ENCODE assay signal across 1 cellular context in the genomic region with DNA sequence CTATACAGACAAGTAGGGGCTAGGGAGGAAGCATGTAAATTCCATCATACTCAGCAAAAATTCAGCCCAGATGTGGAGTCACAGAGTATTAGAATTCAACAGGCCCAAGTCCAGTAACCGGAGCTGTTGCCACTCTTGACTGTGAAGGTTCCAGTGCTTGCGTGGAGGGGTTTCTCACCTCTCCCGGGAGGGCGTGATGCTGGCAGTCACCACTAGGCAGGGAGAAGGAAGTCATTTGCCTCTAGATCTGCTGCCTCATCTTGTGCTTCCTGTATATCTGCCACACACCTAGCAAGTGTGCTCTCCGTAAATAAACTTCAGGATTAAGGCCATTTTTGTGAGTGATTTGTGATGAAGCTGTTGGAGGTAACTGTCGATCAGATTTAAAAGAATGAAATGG.
A peak's percentile ranks its signal among the peaks of the same experiment; 100 is the strongest.
TF ChIP-seq lines count a peak whose summit lies in the region.

No MANE protein-coding gene starts in this region.

TF ChIP-seq in K562, 482 proteins besides CTCF, POLR2A, EP300 and RAD21 (continued from another document):
- no peak for TF ChIP-seq ZNF717 (CRISPR knock-in tag; IDR thresholded peaks at IDR 0.05)
- no peak for TF ChIP-seq KLF10 (CRISPR knock-in tag; IDR thresholded peaks at IDR 0.05)
- peak; percentile 15 for TF ChIP-seq NUFIP1 (IDR thresholded peaks at IDR 0.05; ENCODE audit: partially characterized antibody)
- TF ChIP-seq HDAC1 (IDR thresholded peaks at IDR 0.05): peak in 1 of 2 experiments; percentile 40; a peak in 1 of 4 replicates
- TF ChIP-seq PHB (CRISPR knock-in tag; IDR thresholded peaks at IDR 0.05): no peak
- TF ChIP-seq SMARCE1 (IDR thresholded peaks at IDR 0.05): 0 out of 2 replicates have a peak, but pooled peaks have one; percentile 34
- TF ChIP-seq POLR2H (tag; IDR thresholded peaks at IDR 0.05; ENCODE audit: low read depth): peak; percentile 4; the same call in 1 of the 2 replicates
- peak in 1 of 2 experiments; percentile 54; a peak in 1 of 4 replicates for TF ChIP-seq RCOR1 (IDR thresholded peaks at IDR 0.05; ENCODE audit: borderline replicate concordance in 1 of 2, low read depth in 2 of 2, low read length in 2 of 2)
- peak; percentile 63 for TF ChIP-seq CTBP1 (IDR thresholded peaks at IDR 0.05; ENCODE audit: borderline replicate concordance)
- TF ChIP-seq SMAD2 (IDR thresholded peaks at IDR 0.05; ENCODE audit: low read depth, low read length): no peak
- TF ChIP-seq MCM7 (IDR thresholded peaks at IDR 0.05): no peak
- peak; percentile 98 for TF ChIP-seq ZNF316 (IDR thresholded peaks at IDR 0.05)
- no peak for TF ChIP-seq ZNF174 (CRISPR knock-in tag; IDR thresholded peaks at IDR 0.05)
- TF ChIP-seq, protein P1, sequence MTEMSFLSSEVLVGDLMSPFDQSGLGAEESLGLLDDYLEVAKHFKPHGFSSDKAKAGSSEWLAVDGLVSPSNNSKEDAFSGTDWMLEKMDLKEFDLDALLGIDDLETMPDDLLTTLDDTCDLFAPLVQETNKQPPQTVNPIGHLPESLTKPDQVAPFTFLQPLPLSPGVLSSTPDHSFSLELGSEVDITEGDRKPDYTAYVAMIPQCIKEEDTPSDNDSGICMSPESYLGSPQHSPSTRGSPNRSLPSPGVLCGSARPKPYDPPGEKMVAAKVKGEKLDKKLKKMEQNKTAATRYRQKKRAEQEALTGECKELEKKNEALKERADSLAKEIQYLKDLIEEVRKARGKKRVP (CRISPR knock-in tag; IDR thresholded peaks at IDR 0.05): no peak
- 0 out of 2 replicates have a peak, but pooled peaks have one; percentile 21 for TF ChIP-seq SP1 (CRISPR knock-in tag; IDR thresholded peaks at IDR 0.05)
- TF ChIP-seq SRSF3 (IDR thresholded peaks at IDR 0.05; ENCODE audit: insufficient read depth, low read length): no peak
- no peak for TF ChIP-seq GABPB1 (CRISPR knock-in tag; IDR thresholded peaks at IDR 0.05)
- TF ChIP-seq ZNF217 (CRISPR knock-in tag; IDR thresholded peaks at IDR 0.05): no peak
- no peak for TF ChIP-seq KAT8 (IDR thresholded peaks at IDR 0.05; ENCODE audit: low read depth)
- TF ChIP-seq ZSCAN29 (IDR thresholded peaks at IDR 0.05): no peak
- TF ChIP-seq, protein P2, sequence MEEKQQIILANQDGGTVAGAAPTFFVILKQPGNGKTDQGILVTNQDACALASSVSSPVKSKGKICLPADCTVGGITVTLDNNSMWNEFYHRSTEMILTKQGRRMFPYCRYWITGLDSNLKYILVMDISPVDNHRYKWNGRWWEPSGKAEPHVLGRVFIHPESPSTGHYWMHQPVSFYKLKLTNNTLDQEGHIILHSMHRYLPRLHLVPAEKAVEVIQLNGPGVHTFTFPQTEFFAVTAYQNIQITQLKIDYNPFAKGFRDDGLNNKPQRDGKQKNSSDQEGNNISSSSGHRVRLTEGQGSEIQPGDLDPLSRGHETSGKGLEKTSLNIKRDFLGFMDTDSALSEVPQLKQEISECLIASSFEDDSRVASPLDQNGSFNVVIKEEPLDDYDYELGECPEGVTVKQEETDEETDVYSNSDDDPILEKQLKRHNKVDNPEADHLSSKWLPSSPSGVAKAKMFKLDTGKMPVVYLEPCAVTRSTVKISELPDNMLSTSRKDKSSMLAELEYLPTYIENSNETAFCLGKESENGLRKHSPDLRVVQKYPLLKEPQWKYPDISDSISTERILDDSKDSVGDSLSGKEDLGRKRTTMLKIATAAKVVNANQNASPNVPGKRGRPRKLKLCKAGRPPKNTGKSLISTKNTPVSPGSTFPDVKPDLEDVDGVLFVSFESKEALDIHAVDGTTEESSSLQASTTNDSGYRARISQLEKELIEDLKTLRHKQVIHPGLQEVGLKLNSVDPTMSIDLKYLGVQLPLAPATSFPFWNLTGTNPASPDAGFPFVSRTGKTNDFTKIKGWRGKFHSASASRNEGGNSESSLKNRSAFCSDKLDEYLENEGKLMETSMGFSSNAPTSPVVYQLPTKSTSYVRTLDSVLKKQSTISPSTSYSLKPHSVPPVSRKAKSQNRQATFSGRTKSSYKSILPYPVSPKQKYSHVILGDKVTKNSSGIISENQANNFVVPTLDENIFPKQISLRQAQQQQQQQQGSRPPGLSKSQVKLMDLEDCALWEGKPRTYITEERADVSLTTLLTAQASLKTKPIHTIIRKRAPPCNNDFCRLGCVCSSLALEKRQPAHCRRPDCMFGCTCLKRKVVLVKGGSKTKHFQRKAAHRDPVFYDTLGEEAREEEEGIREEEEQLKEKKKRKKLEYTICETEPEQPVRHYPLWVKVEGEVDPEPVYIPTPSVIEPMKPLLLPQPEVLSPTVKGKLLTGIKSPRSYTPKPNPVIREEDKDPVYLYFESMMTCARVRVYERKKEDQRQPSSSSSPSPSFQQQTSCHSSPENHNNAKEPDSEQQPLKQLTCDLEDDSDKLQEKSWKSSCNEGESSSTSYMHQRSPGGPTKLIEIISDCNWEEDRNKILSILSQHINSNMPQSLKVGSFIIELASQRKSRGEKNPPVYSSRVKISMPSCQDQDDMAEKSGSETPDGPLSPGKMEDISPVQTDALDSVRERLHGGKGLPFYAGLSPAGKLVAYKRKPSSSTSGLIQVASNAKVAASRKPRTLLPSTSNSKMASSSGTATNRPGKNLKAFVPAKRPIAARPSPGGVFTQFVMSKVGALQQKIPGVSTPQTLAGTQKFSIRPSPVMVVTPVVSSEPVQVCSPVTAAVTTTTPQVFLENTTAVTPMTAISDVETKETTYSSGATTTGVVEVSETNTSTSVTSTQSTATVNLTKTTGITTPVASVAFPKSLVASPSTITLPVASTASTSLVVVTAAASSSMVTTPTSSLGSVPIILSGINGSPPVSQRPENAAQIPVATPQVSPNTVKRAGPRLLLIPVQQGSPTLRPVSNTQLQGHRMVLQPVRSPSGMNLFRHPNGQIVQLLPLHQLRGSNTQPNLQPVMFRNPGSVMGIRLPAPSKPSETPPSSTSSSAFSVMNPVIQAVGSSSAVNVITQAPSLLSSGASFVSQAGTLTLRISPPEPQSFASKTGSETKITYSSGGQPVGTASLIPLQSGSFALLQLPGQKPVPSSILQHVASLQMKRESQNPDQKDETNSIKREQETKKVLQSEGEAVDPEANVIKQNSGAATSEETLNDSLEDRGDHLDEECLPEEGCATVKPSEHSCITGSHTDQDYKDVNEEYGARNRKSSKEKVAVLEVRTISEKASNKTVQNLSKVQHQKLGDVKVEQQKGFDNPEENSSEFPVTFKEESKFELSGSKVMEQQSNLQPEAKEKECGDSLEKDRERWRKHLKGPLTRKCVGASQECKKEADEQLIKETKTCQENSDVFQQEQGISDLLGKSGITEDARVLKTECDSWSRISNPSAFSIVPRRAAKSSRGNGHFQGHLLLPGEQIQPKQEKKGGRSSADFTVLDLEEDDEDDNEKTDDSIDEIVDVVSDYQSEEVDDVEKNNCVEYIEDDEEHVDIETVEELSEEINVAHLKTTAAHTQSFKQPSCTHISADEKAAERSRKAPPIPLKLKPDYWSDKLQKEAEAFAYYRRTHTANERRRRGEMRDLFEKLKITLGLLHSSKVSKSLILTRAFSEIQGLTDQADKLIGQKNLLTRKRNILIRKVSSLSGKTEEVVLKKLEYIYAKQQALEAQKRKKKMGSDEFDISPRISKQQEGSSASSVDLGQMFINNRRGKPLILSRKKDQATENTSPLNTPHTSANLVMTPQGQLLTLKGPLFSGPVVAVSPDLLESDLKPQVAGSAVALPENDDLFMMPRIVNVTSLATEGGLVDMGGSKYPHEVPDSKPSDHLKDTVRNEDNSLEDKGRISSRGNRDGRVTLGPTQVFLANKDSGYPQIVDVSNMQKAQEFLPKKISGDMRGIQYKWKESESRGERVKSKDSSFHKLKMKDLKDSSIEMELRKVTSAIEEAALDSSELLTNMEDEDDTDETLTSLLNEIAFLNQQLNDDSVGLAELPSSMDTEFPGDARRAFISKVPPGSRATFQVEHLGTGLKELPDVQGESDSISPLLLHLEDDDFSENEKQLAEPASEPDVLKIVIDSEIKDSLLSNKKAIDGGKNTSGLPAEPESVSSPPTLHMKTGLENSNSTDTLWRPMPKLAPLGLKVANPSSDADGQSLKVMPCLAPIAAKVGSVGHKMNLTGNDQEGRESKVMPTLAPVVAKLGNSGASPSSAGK (IDR thresholded peaks at IDR 0.05): peak; percentile 62
- TF ChIP-seq, protein P3, sequence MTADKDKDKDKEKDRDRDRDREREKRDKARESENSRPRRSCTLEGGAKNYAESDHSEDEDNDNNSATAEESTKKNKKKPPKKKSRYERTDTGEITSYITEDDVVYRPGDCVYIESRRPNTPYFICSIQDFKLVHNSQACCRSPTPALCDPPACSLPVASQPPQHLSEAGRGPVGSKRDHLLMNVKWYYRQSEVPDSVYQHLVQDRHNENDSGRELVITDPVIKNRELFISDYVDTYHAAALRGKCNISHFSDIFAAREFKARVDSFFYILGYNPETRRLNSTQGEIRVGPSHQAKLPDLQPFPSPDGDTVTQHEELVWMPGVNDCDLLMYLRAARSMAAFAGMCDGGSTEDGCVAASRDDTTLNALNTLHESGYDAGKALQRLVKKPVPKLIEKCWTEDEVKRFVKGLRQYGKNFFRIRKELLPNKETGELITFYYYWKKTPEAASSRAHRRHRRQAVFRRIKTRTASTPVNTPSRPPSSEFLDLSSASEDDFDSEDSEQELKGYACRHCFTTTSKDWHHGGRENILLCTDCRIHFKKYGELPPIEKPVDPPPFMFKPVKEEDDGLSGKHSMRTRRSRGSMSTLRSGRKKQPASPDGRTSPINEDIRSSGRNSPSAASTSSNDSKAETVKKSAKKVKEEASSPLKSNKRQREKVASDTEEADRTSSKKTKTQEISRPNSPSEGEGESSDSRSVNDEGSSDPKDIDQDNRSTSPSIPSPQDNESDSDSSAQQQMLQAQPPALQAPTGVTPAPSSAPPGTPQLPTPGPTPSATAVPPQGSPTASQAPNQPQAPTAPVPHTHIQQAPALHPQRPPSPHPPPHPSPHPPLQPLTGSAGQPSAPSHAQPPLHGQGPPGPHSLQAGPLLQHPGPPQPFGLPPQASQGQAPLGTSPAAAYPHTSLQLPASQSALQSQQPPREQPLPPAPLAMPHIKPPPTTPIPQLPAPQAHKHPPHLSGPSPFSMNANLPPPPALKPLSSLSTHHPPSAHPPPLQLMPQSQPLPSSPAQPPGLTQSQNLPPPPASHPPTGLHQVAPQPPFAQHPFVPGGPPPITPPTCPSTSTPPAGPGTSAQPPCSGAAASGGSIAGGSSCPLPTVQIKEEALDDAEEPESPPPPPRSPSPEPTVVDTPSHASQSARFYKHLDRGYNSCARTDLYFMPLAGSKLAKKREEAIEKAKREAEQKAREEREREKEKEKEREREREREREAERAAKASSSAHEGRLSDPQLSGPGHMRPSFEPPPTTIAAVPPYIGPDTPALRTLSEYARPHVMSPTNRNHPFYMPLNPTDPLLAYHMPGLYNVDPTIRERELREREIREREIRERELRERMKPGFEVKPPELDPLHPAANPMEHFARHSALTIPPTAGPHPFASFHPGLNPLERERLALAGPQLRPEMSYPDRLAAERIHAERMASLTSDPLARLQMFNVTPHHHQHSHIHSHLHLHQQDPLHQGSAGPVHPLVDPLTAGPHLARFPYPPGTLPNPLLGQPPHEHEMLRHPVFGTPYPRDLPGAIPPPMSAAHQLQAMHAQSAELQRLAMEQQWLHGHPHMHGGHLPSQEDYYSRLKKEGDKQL (CRISPR knock-in tag; IDR thresholded peaks at IDR 0.05; ENCODE audit: borderline replicate concordance): no peak
- no peak for TF ChIP-seq HNRNPUL1 (IDR thresholded peaks at IDR 0.05; ENCODE audit: low read length)
- TF ChIP-seq ZBTB8A (IDR thresholded peaks at IDR 0.05; ENCODE audit: partially characterized antibody): no peak
- no peak for TF ChIP-seq PHTF2 (CRISPR knock-in tag; IDR thresholded peaks at IDR 0.05)
- TF ChIP-seq PRPF4 (IDR thresholded peaks at IDR 0.05; ENCODE audit: insufficient read depth, low read depth, low read length, poor library complexity, severe bottlenecking): no peak
- no peak for TF ChIP-seq CCAR2 (IDR thresholded peaks at IDR 0.05; ENCODE audit: low read depth, low read length)
- peak; percentile 60; the same call in 1 of the 2 replicates for TF ChIP-seq SMARCA4 (IDR thresholded peaks at IDR 0.05)
- TF ChIP-seq CBX1 (IDR thresholded peaks at IDR 0.05; ENCODE audit: low read depth): no peak
- TF ChIP-seq JUND (IDR thresholded peaks at IDR 0.05; ENCODE audit: borderline replicate concordance, low read depth, low read length): 0 out of 2 replicates have a peak, but pooled peaks have one; percentile 2
- peak; percentile 44; the same call in 1 of the 3 replicates for TF ChIP-seq JUND (tag; IDR thresholded peaks at IDR 0.05; ENCODE audit: borderline replicate concordance, low read depth, low read length)
- TF ChIP-seq LCOR (CRISPR knock-in tag; IDR thresholded peaks at IDR 0.05): no peak
- TF ChIP-seq HOXB6 (CRISPR knock-in tag; IDR thresholded peaks at IDR 0.05; ENCODE audit: borderline replicate concordance): no peak
- peak; percentile 64 for TF ChIP-seq GABPA (tag; conservative IDR thresholded peaks at IDR 0.05; ENCODE audit: low read depth)
- no peak for TF ChIP-seq SETDB1 (IDR thresholded peaks at IDR 0.05; ENCODE audit: low read length)
- no peak for TF ChIP-seq KLF13 (tag; IDR thresholded peaks at IDR 0.05; ENCODE audit: borderline replicate concordance, low read depth)
- TF ChIP-seq GTF2E2 (tag; IDR thresholded peaks at IDR 0.05): no peak
- TF ChIP-seq, protein P4, sequence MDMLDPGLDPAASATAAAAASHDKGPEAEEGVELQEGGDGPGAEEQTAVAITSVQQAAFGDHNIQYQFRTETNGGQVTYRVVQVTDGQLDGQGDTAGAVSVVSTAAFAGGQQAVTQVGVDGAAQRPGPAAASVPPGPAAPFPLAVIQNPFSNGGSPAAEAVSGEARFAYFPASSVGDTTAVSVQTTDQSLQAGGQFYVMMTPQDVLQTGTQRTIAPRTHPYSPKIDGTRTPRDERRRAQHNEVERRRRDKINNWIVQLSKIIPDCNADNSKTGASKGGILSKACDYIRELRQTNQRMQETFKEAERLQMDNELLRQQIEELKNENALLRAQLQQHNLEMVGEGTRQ (CRISPR knock-in tag; IDR thresholded peaks at IDR 0.05): no peak
- TF ChIP-seq, protein P5, sequence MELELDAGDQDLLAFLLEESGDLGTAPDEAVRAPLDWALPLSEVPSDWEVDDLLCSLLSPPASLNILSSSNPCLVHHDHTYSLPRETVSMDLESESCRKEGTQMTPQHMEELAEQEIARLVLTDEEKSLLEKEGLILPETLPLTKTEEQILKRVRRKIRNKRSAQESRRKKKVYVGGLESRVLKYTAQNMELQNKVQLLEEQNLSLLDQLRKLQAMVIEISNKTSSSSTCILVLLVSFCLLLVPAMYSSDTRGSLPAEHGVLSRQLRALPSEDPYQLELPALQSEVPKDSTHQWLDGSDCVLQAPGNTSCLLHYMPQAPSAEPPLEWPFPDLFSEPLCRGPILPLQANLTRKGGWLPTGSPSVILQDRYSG (tag; conservative IDR thresholded peaks at IDR 0.05; ENCODE audit: low read depth): peak; percentile 55; the same call in 1 of the 2 replicates
- no peak for TF ChIP-seq SRSF1 (IDR thresholded peaks at IDR 0.05; ENCODE audit: low read depth, low read length)
- no peak for TF ChIP-seq ZNF165 (CRISPR knock-in tag; IDR thresholded peaks at IDR 0.05; ENCODE audit: borderline replicate concordance)
TF ChIP-seq in K562: peak in this region for 57.
